Comparison of ENCODE assay signal across 13 cellular contexts in the genomic region with DNA sequence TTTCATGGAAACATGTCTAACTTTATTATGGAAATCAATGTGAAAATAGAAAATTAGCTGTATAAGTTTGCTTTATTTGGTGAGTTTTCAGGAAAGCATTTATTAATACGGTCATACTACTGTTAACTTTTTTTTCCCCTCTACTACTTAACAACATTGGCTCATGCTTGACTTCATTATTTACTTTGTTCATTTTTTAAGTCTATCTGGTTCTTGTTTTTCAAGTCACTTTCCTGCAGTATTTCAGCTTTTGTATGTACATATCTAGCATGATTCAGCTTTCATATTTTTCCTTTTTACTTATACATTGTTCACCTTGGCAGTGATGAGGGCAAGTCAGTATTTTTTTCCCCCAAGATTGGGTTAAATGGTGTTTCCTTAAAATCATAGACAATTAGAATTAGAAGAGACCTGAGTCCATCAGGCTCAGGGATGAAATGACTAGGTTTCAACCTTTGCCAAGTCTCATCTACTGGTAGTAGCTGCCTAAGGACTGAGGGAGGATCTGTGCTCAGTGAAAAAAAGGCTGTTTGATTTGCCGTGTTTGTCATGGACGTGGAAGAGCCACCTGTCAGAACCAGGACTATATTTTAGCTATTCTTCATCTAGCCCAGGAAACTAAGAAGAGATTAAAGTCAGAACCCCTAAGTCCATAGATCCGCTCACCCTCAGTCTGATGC. TPM values are rescaled to one million over a fixed set of nuclear protein-coding genes. Genes with fewer than 3 reads are reported as not detected.
DNase-seq lines count a peak whose midpoint lies in the region; ATAC-seq and TF ChIP-seq lines count a peak whose summit lies in the region.
"Had no signal": no experiment of that assay in that cellular context is flagged by ENCODE, and none has a peak within 500 bp of the region (broad histone marks: within the 10 kb centered on the region; RNA-seq: fewer than 3 reads in every experiment).

No MANE protein-coding gene starts in this region.

- H3K79me2 ChIP-seq in GM23248 (ENCODE audit: insufficient read depth) (peaks cover 100% of the 10 kb centered on the region), SK-N-SH (ENCODE audit: insufficient read depth) (peaks cover 95% of the 10 kb centered on the region), fibroblast of lung (ENCODE audit: control insufficient read depth, insufficient read depth, low read length) (peaks cover 93% of the 10 kb centered on the region)

- no peaks in the 10 kb centered on the region for H3K9me3 ChIP-seq in GM23248 (ENCODE audit: low read depth)
- H3K9me3 ChIP-seq in SK-N-SH, result no peaks in the 10 kb centered on the region
- H3K9me3 ChIP-seq in fibroblast of lung (ENCODE audit: control insufficient read depth, insufficient read depth, low read depth, low read length), result no peaks in the 10 kb centered on the region

- no peaks in the 10 kb centered on the region for H3K27me3 Mint-ChIP-seq in stimulated activated memory B cell treated with anti-CD40 and anti-IgM and Interleukin-4, amounts not matched to agents 10 μg/mL and 1 μg/mL and 100 μg/mL, for 72 hours

- H3K36me3 Mint-ChIP-seq in stimulated activated memory B cell treated with anti-CD40 and anti-IgM and Interleukin-4, amounts not matched to agents 10 μg/mL and 1 μg/mL and 100 μg/mL, for 72 hours, result peaks cover 14% of the 10 kb centered on the region

- H3K4me1 Mint-ChIP-seq in stimulated activated memory B cell treated with anti-CD40 and anti-IgM and Interleukin-4, amounts not matched to agents 10 μg/mL and 1 μg/mL and 100 μg/mL, for 72 hours, result peaks cover 62% of the 10 kb centered on the region

- TF ChIP-seq CTCF in SK-N-SH (IDR thresholded peaks at IDR 0.05), result no peak
- TF ChIP-seq CTCF in fibroblast of lung (conservative IDR thresholded peaks at IDR 0.05 in 1 of 2, IDR thresholded peaks at IDR 0.05 in 1 of 2; ENCODE audit: low read depth in 1 of 2, low read length in 2 of 2), result no peak

- H3K4me2 ChIP-seq in GM23248 (ENCODE audit: unreplicated experiment) (no peak overlapping the region), SK-N-SH (peak overlapping the region; percentile 68), fibroblast of lung (ENCODE audit: extremely low read depth, insufficient read depth, low read length) (no peak overlapping the region)
- H3K4me2 ChIP-seq: KMS-11 had no signal

- DNase-seq in GM23248, result peak; percentile 33
- DNase-seq in SK-N-SH, result no peak
- no peak for DNase-seq in fibroblast of lung (ENCODE audit: low read depth in 2 of 2)
- DNase-seq in anterior cingulate cortex (lab: John Stamatoyannopoulos, UW), result no peak
- DNase-seq in AG08395 (ENCODE audit: low spot score), result no peak
- DNase-seq in 8988T, result no peak
- DNase-seq: activated CD4-positive, alpha-beta T cell treated with anti-CD3 and anti-CD28 coated beads for 4 hours; activated effector memory CD4-positive, alpha-beta T cell treated with Interleukin-2 at 50 U/mL for 16 hours; cerebellar nuclear complex; NCI-H187; stimulated activated CD4-positive, alpha-beta T cell treated with anti-CD3 and anti-CD28 coated beads, Interleukin-4, amount 100 ng/mL, for 4 hours had no signal

- H3K27ac ChIP-seq in GM23248, result peak overlapping the region; percentile 84
- peak overlapping the region in 1 of 2 experiments; percentile 97; a peak in 2 of 4 replicates for H3K27ac ChIP-seq in SK-N-SH (ENCODE audit: low read depth in 2 of 2, low read length in 1 of 2)
- H3K27ac ChIP-seq in fibroblast of lung (ENCODE audit: insufficient read depth, low read length), result peak overlapping the region; percentile 59
- H3K27ac ChIP-seq: KMS-11 had no signal

- H3K27ac Mint-ChIP-seq in stimulated activated memory B cell treated with anti-CD40 and anti-IgM and Interleukin-4, amounts not matched to agents 10 μg/mL and 1 μg/mL and 100 μg/mL, for 72 hours, result peak overlapping the region; percentile 22

- H3K9ac ChIP-seq in GM23248 (no peak overlapping the region), SK-N-SH (peak overlapping the region; percentile 11; the same call in 1 of the 2 replicates), fibroblast of lung (ENCODE audit: insufficient read depth, low read length) (no peak overlapping the region)
- H3K9ac ChIP-seq: KMS-11 had no signal

- H3K4me3 ChIP-seq in GM23248, result no peak overlapping the region
- no peak overlapping the region for H3K4me3 ChIP-seq in SK-N-SH (ENCODE audit: low read depth in 2 of 2, low read length in 1 of 2)
- no peak overlapping the region for H3K4me3 ChIP-seq in fibroblast of lung (replicated peaks in 1 of 4; ENCODE audit: control extremely low read depth in 1 of 4, insufficient read depth in 1 of 4, low read depth in 3 of 4, low read length in 4 of 4)

- peaks cover 73% of the 10 kb centered on the region for H3K4me1 ChIP-seq in GM23248 (ENCODE audit: insufficient read depth)
- peaks cover 5 to 62% of the 10 kb centered on the region in 2 experiments for H3K4me1 ChIP-seq in SK-N-SH (ENCODE audit: control insufficient read depth in 1 of 2, insufficient read depth in 2 of 2, low read depth in 1 of 2, low read length in 1 of 2)
- H3K4me1 ChIP-seq in fibroblast of lung (ENCODE audit: control insufficient read depth, extremely low read depth, insufficient read depth, low read length), result peaks cover 19% of the 10 kb centered on the region

- H3F3A ChIP-seq in GM23248 (ENCODE audit: insufficient read depth), result peaks cover 55% of the 10 kb centered on the region
- peaks cover 39% of the 10 kb centered on the region for H3F3A ChIP-seq in SK-N-SH (replicated peaks; ENCODE audit: insufficient read depth)

- H2AFZ ChIP-seq in GM23248 (no peak overlapping the region), SK-N-SH (ENCODE audit: low read depth) (no peak overlapping the region), fibroblast of lung (ENCODE audit: low read length) (no peak overlapping the region)

- WGBS in GM23248 (ENCODE audit: low coverage in 1 of 2, low lambda C conversion rate in 2 of 2, missing lambda C conversion rate in 2 of 2), 2 experiments, result 65 to 73% methylated on average over 4 of the region's 4 CpGs
- WGBS in SK-N-SH (ENCODE audit: low lambda C conversion rate), result 63% methylated on average over 4 of the region's 4 CpGs

- no peaks in the 10 kb centered on the region for H3K27me3 ChIP-seq in GM23248 (replicated peaks; ENCODE audit: insufficient read depth)
- H3K27me3 ChIP-seq in SK-N-SH (ENCODE audit: insufficient read depth), result no peaks in the 10 kb centered on the region
- H3K27me3 ChIP-seq in fibroblast of lung (ENCODE audit: control insufficient read depth, insufficient read depth, low read length), result no peaks in the 10 kb centered on the region

- CTCF ChIA-PET in SK-N-SH (lab: Yijun Ruan, JAX), result interaction anchor here (0.9 to 1.2 kb wide), 2 partner anchors 11 to 68 kb away, joined by 3 read pairs; no protein-coding TSS in a partner anchor

- no peak for TF ChIP-seq RAD21 in SK-N-SH (IDR thresholded peaks at IDR 0.05; ENCODE audit: low read length)

- in situ Hi-C loops in GM23248 (cut with MboI), result no loop called here

- H3K36me3 ChIP-seq in GM23248 (ENCODE audit: low read depth) (no peaks in the 10 kb centered on the region), SK-N-SH (replicated peaks in 1 of 2; ENCODE audit: control insufficient read depth in 1 of 2, insufficient read depth in 2 of 2, low read length in 1 of 2) (no peaks in the 10 kb centered on the region), fibroblast of lung (ENCODE audit: control insufficient read depth, insufficient read depth, low read length) (no peaks in the 10 kb centered on the region)

- POLR2A ChIA-PET in SK-N-SH (lab: Yijun Ruan, JAX), result interaction anchor here (1.5 kb wide), 1 partner anchor 126 kb away, joined by 5 read pairs; a partner anchor contains a TSS

- peaks cover 3% of the 10 kb centered on the region for H3K9me3 Mint-ChIP-seq in stimulated activated memory B cell treated with anti-CD40 and anti-IgM and Interleukin-4, amounts not matched to agents 10 μg/mL and 1 μg/mL and 100 μg/mL, for 72 hours

- H4K20me1 ChIP-seq in GM23248 (ENCODE audit: insufficient read depth), result peaks cover 5% of the 10 kb centered on the region
- peaks cover 54% of the 10 kb centered on the region for H4K20me1 ChIP-seq in SK-N-SH (ENCODE audit: insufficient read depth)
- no peaks in the 10 kb centered on the region for H4K20me1 ChIP-seq in fibroblast of lung (ENCODE audit: control insufficient read depth, extremely low read depth, insufficient read depth, low read length)

- H3K9me2 ChIP-seq in GM23248 (ENCODE audit: insufficient read depth), result no peaks in the 10 kb centered on the region
- no peaks in the 10 kb centered on the region for H3K9me2 ChIP-seq in SK-N-SH

- ATAC-seq in stimulated activated memory B cell treated with anti-CD40 and anti-IgM and Interleukin-4, amounts not matched to agents 10 μg/mL and 1 μg/mL and 100 μg/mL, for 72 hours, result no peak

- TF ChIP-seq EP300 in SK-N-SH (IDR thresholded peaks at IDR 0.05; ENCODE audit: borderline replicate concordance in 1 of 2, low read depth in 1 of 2, low read length in 1 of 2), result no peak

- H3K4me3 Mint-ChIP-seq in stimulated activated memory B cell treated with anti-CD40 and anti-IgM and Interleukin-4, amounts not matched to agents 10 μg/mL and 1 μg/mL and 100 μg/mL, for 72 hours, result no peak overlapping the region

TF ChIP-seq in SK-N-SH, 30 proteins besides CTCF, POLR2A, EP300 and RAD21 (continues in another document):
- TF ChIP-seq FOXJ3 (CRISPR knock-in tag; IDR thresholded peaks at IDR 0.05) (no peak), SMC3 (IDR thresholded peaks at IDR 0.05; ENCODE audit: low read depth, low read length) (no peak)
- TF ChIP-seq, protein P1, sequence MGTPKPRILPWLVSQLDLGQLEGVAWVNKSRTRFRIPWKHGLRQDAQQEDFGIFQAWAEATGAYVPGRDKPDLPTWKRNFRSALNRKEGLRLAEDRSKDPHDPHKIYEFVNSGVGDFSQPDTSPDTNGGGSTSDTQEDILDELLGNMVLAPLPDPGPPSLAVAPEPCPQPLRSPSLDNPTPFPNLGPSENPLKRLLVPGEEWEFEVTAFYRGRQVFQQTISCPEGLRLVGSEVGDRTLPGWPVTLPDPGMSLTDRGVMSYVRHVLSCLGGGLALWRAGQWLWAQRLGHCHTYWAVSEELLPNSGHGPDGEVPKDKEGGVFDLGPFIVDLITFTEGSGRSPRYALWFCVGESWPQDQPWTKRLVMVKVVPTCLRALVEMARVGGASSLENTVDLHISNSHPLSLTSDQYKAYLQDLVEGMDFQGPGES (IDR thresholded peaks at IDR 0.05; ENCODE audit: low read depth, low read length), result no peak

RNA-seq across cellular contexts. Expression of a gene that starts 15.4 kb away (rescaled TPM):
- 35.1 and 46.0 TPM in 2 replicates for total RNA-seq in GM23248 (2014; rRNA removed; shearing (Covaris generic))
- polyA plus RNA-seq in GM23248 (2016; fragmentation: Nextera tagmentation; extraction: Ambion mirVana) (47.2 and 47.7 TPM in 2 replicates), SK-N-SH (2012; rRNA removed) (6.0 and 7.6 TPM in 2 replicates), fibroblast of lung (19.8 and 33.7 TPM in 2 replicates)
- 10.1 and 12.7 TPM in 2 replicates for polyA plus RNA-seq in SK-N-SH (2012; cell fraction: cytosol; rRNA removed)
- polyA plus RNA-seq in SK-N-SH (2012; cell fraction: nucleus; rRNA removed), result 3.8 and 7.2 TPM in 2 replicates
- 30.6 and 35.3 TPM in 2 replicates for total RNA-seq in fibroblast of lung
- polyA plus RNA-seq in fibroblast of lung (2012), result 17.5 and 30.2 TPM in 2 replicates
- 5.1 and 8.0 TPM in 2 replicates for polyA minus RNA-seq in fibroblast of lung (ENCODE audit: low replicate concordance)
